Comparison of ENCODE assay signal across 28 cellular contexts in genomic region chr11:73259406-73260126, GRCh38. TPM values are rescaled to one million over a fixed set of nuclear protein-coding genes. Genes with fewer than 3 reads are reported as not detected.
DNase-seq lines count a peak whose midpoint lies in the region; ATAC-seq and TF ChIP-seq lines count a peak whose summit lies in the region.
"Had no signal": no experiment of that assay in that cellular context is flagged by ENCODE, and none has a peak within 500 bp of the region (broad histone marks: within the 10 kb centered on the region; RNA-seq: fewer than 3 reads in every experiment).

No MANE protein-coding gene starts in this region.

- H3F3A ChIP-seq in neural progenitor cell (ENCODE audit: low read depth): no peaks in the 10 kb centered on the region

- H3K4me3 Mint-ChIP-seq in activated naive CD4-positive, alpha-beta T cell treated with anti-CD3 and anti-CD28 coated beads, Interleukin-2, amount 10 ng/mL, durations not matched to agents 7 days and 5 days: no peak overlapping the region
- no peak overlapping the region for H3K4me3 Mint-ChIP-seq in central memory CD8-positive, alpha-beta T cell
- H3K4me3 Mint-ChIP-seq in neural progenitor cell (peak overlapping the region; percentile 68), endodermal cell (no peak overlapping the region)
- H3K4me3 Mint-ChIP-seq: CD4-positive, alpha-beta T cell; stimulated activated naive B cell treated with anti-CD40 and anti-IgM and Interleukin-4, amounts not matched to agents 10 μg/mL and 1 μg/mL and 100 μg/mL, for 72 hours had no signal

- H4K20me1 ChIP-seq in neural progenitor cell (ENCODE audit: low read depth): no peaks in the 10 kb centered on the region

- TF ChIP-seq CTCF in neural progenitor cell (IDR thresholded peaks at IDR 0.05) (no peak), upper lobe of right lung (IDR thresholded peaks at IDR 0.05) (no peak), vagina (IDR thresholded peaks at IDR 0.05) (no peak), endodermal cell (conservative IDR thresholded peaks at IDR 0.05) (no peak)

- H3K4me1 ChIP-seq in neural progenitor cell (peaks cover 16% of the 10 kb centered on the region), upper lobe of right lung (peaks cover 15% of the 10 kb centered on the region), vagina (peaks cover 19% of the 10 kb centered on the region), endodermal cell (ENCODE audit: control insufficient read depth, insufficient read depth, low read length) (no peaks in the 10 kb centered on the region)

- H3K4me1 Mint-ChIP-seq in activated naive CD4-positive, alpha-beta T cell treated with anti-CD3 and anti-CD28 coated beads, Interleukin-2, amount 10 ng/mL, durations not matched to agents 7 days and 5 days: no peaks in the 10 kb centered on the region
- H3K4me1 Mint-ChIP-seq in central memory CD8-positive, alpha-beta T cell: no peaks in the 10 kb centered on the region
- H3K4me1 Mint-ChIP-seq in neural progenitor cell (peaks cover 23% of the 10 kb centered on the region), endodermal cell (no peaks in the 10 kb centered on the region)
- H3K4me1 Mint-ChIP-seq: stimulated activated naive B cell treated with anti-CD40 and anti-IgM and Interleukin-4, amounts not matched to agents 10 μg/mL and 1 μg/mL and 100 μg/mL, for 72 hours had no signal

- H3K9me3 ChIP-seq in neural progenitor cell (ENCODE audit: low read depth) (no peaks in the 10 kb centered on the region), upper lobe of right lung (no peaks in the 10 kb centered on the region), vagina (no peaks in the 10 kb centered on the region), endodermal cell (ENCODE audit: control insufficient read depth, low read length) (no peaks in the 10 kb centered on the region)
- H3K9me3 ChIP-seq: body of pancreas, gastroesophageal sphincter, neutrophil, SJSA1 had no signal

- H3K79me2 ChIP-seq in neural progenitor cell (ENCODE audit: low read depth): no peaks in the 10 kb centered on the region

- DNase-seq in activated naive CD4-positive, alpha-beta T cell treated with anti-CD3 and anti-CD28 coated beads, Interleukin-2, amount 10 ng/mL, durations not matched to agents 7 days and 5 days: no peak
- DNase-seq in activated naive CD4-positive, alpha-beta T cell treated with Interleukin-2 at 50 U/mL for 16 hours: no peak
- DNase-seq in central memory CD8-positive, alpha-beta T cell (ENCODE audit: low spot score in 2 of 2): no peak
- DNase-seq in neural progenitor cell (ENCODE audit: low spot score) (no peak), upper lobe of right lung (peak; percentile 28), vagina (ENCODE audit: extremely low spot score in 2 of 2) (no peak), C1 segment of cervical spinal cord (lab: John Stamatoyannopoulos, UW) (no peak), endodermal cell (no peak)
- DNase-seq: activated CD4-positive, alpha-beta T cell treated with anti-CD3 and anti-CD28 coated beads for 48 hours; activated naive CD4-positive, alpha-beta T cell; activated T-cell treated with anti-CD3 and anti-CD28 coated beads, Interleukin-2, amount 50 U/mL, for 48 hours; AML-193; body of pancreas; GOT3; left colon; NCI-H1092; NCI-H1694 treated with DMSO at 0.1 percent for 48 hours; NCI-H2171; NCI-H510A; stimulated activated naive B cell treated with anti-CD40 and anti-IgM and Interleukin-4, amounts not matched to agents 10 μg/mL and 1 μg/mL and 100 μg/mL, for 72 hours; T-helper 9 cell had no signal

- H3K27ac Mint-ChIP-seq in activated naive CD4-positive, alpha-beta T cell treated with anti-CD3 and anti-CD28 coated beads, Interleukin-2, amount 10 ng/mL, durations not matched to agents 7 days and 5 days: peak overlapping the region; percentile 29
- peak overlapping the region; percentile 42 for H3K27ac Mint-ChIP-seq in central memory CD8-positive, alpha-beta T cell (ENCODE audit: low read depth)
- peak overlapping the region; percentile 59 for H3K27ac Mint-ChIP-seq in neural progenitor cell
- no peak overlapping the region for H3K27ac Mint-ChIP-seq in endodermal cell
- H3K27ac Mint-ChIP-seq: CD4-positive, alpha-beta T cell; stimulated activated naive B cell treated with anti-CD40 and anti-IgM and Interleukin-4, amounts not matched to agents 10 μg/mL and 1 μg/mL and 100 μg/mL, for 72 hours had no signal

- H3K9ac ChIP-seq in neural progenitor cell: no peak overlapping the region
- no peak overlapping the region for H3K9ac ChIP-seq in endodermal cell (ENCODE audit: extremely low read depth, low read length, poor library complexity, severe bottlenecking)

- no peaks in the 10 kb centered on the region for H3K36me3 Mint-ChIP-seq in activated naive CD4-positive, alpha-beta T cell treated with anti-CD3 and anti-CD28 coated beads, Interleukin-2, amount 10 ng/mL, durations not matched to agents 7 days and 5 days
- no peaks in the 10 kb centered on the region for H3K36me3 Mint-ChIP-seq in central memory CD8-positive, alpha-beta T cell (ENCODE audit: insufficient read depth)
- H3K36me3 Mint-ChIP-seq in neural progenitor cell: no peaks in the 10 kb centered on the region
- no peaks in the 10 kb centered on the region for H3K36me3 Mint-ChIP-seq in endodermal cell (ENCODE audit: low read depth)
- H3K36me3 Mint-ChIP-seq: stimulated activated naive B cell treated with anti-CD40 and anti-IgM and Interleukin-4, amounts not matched to agents 10 μg/mL and 1 μg/mL and 100 μg/mL, for 72 hours had no signal

- H3K9me3 Mint-ChIP-seq in activated naive CD4-positive, alpha-beta T cell treated with anti-CD3 and anti-CD28 coated beads, Interleukin-2, amount 10 ng/mL, durations not matched to agents 7 days and 5 days: no peaks in the 10 kb centered on the region
- H3K9me3 Mint-ChIP-seq in central memory CD8-positive, alpha-beta T cell: no peaks in the 10 kb centered on the region
- H3K9me3 Mint-ChIP-seq in neural progenitor cell: no peaks in the 10 kb centered on the region
- H3K9me3 Mint-ChIP-seq in endodermal cell: no peaks in the 10 kb centered on the region
- H3K9me3 Mint-ChIP-seq: CD4-positive, alpha-beta T cell; stimulated activated naive B cell treated with anti-CD40 and anti-IgM and Interleukin-4, amounts not matched to agents 10 μg/mL and 1 μg/mL and 100 μg/mL, for 72 hours had no signal

- WGBS in endodermal cell (ENCODE audit: insufficient coverage in 1 of 2, insufficient read length in 1 of 2), 2 experiments: 90 to 100% methylated on average over 2 to 3 of the region's 3 CpGs

- intact Hi-C loops in upper lobe of right lung (cut with DNase I) (no loop called here), vagina (cut with DNase I) (no loop called here)

- TF ChIP-seq POLR2A in vagina (IDR thresholded peaks at IDR 0.05): no peak

- CTCF ChIA-PET in activated naive CD4-positive, alpha-beta T cell treated with anti-CD3 and anti-CD28 coated beads, Interleukin-2, amount 10 ng/mL, durations not matched to agents 7 days and 5 days (lab: Charles Lee): interaction anchor here (1.0 to 1.8 kb wide), 3 partner anchors 16 to 30 kb away, joined by 3 to 5 read pairs (median 3); no protein-coding TSS in a partner anchor

- H3K4me3 ChIP-seq in neural progenitor cell: no peak overlapping the region
- H3K4me3 ChIP-seq in upper lobe of right lung: no peak overlapping the region
- no peak overlapping the region for H3K4me3 ChIP-seq in vagina
- no peak overlapping the region for H3K4me3 ChIP-seq in endodermal cell (ENCODE audit: low read length)
- H3K4me3 ChIP-seq: body of pancreas, gastroesophageal sphincter, SJSA1 had no signal

- H3K36me3 ChIP-seq in neural progenitor cell: no peaks in the 10 kb centered on the region
- no peaks in the 10 kb centered on the region for H3K36me3 ChIP-seq in upper lobe of right lung
- H3K36me3 ChIP-seq in vagina: no peaks in the 10 kb centered on the region
- H3K36me3 ChIP-seq in endodermal cell (ENCODE audit: control insufficient read depth, insufficient read depth, low read length): no peaks in the 10 kb centered on the region
- H3K36me3 ChIP-seq: gastroesophageal sphincter, neutrophil, SJSA1 had no signal

- H3K4me2 ChIP-seq in neural progenitor cell: no peak overlapping the region

- H3K27ac ChIP-seq in neural progenitor cell (no peak overlapping the region), upper lobe of right lung (no peak overlapping the region), vagina (no peak overlapping the region), endodermal cell (ENCODE audit: low read depth, low read length) (no peak overlapping the region)
- H3K27ac ChIP-seq: body of pancreas, gastroesophageal sphincter, neutrophil, SJSA1, VCaP had no signal

- H3K27me3 ChIP-seq in neural progenitor cell (peaks cover 27% of the 10 kb centered on the region), upper lobe of right lung (peaks cover 6% of the 10 kb centered on the region), vagina (no peaks in the 10 kb centered on the region), endodermal cell (ENCODE audit: control insufficient read depth, insufficient read depth, low read length, poor library complexity, severe bottlenecking) (peaks cover 22% of the 10 kb centered on the region)

- no peak for ATAC-seq in central memory CD8-positive, alpha-beta T cell (replicated peaks; ENCODE audit: extremely low read depth, poor library complexity, severe bottlenecking)
- no peak for ATAC-seq in upper lobe of right lung
- ATAC-seq: body of pancreas; gastroesophageal sphincter; left colon; stimulated activated naive B cell treated with anti-CD40 and anti-IgM and Interleukin-4, amounts not matched to agents 10 μg/mL and 1 μg/mL and 100 μg/mL, for 72 hours had no signal

- no peak overlapping the region for H2AFZ ChIP-seq in neural progenitor cell (replicated peaks)

- H3K27me3 Mint-ChIP-seq in activated naive CD4-positive, alpha-beta T cell treated with anti-CD3 and anti-CD28 coated beads, Interleukin-2, amount 10 ng/mL, durations not matched to agents 7 days and 5 days: peaks cover 60% of the 10 kb centered on the region
- peaks cover 26% of the 10 kb centered on the region for H3K27me3 Mint-ChIP-seq in central memory CD8-positive, alpha-beta T cell
- H3K27me3 Mint-ChIP-seq in neural progenitor cell (ENCODE audit: insufficient read depth, low read depth): peaks cover 11% of the 10 kb centered on the region
- peaks cover 20% of the 10 kb centered on the region for H3K27me3 Mint-ChIP-seq in endodermal cell (ENCODE audit: insufficient read depth)

RNA-seq across cellular contexts. Expression of gene P2RY6, which starts 12.6 kb away (rescaled TPM):
- total RNA-seq in neural progenitor cell (ENCODE audit: low replicate concordance): 0.25 TPM in 1 of 2 replicates, not detected in the other
- total RNA-seq in upper lobe of right lung: 3.2 TPM
- 2.0 TPM for total RNA-seq in vagina
- under 1 TPM; 0.31 to 0.37 TPM for total RNA-seq in endodermal cell
- 0.11 TPM for polyA plus RNA-seq in endodermal cell (2013, experiment 1 of 2)
- polyA plus RNA-seq in endodermal cell (2013, experiment 2 of 2): not detected
- total RNA-seq: body of pancreas; CD4-positive, alpha-beta T cell; HT1080; SJSA1 had no signal

RNA-seq across cellular contexts. Expression of gene P2RY2, which starts 41.5 kb away (rescaled TPM):
- 0.45 and 0.84 TPM in 2 replicates for total RNA-seq in neural progenitor cell (ENCODE audit: low replicate concordance)
- total RNA-seq in upper lobe of right lung: 7.4 TPM
- total RNA-seq in vagina: 27.3 TPM
- under 1 TPM; 0.60 to 0.62 TPM for total RNA-seq in endodermal cell
- polyA plus RNA-seq in endodermal cell (2013, experiment 1 of 2): 0.25 TPM
- 0.54 TPM for polyA plus RNA-seq in endodermal cell (2013, experiment 2 of 2)
- total RNA-seq: A673; CD4-positive, alpha-beta T cell; SJSA1 had no signal

RNA-seq across cellular contexts. Expression of gene ARHGEF17, which starts 48.5 kb away (rescaled TPM):
- total RNA-seq in neural progenitor cell (ENCODE audit: low replicate concordance) (19.9 and 41.8 TPM in 2 replicates), upper lobe of right lung (74.5 TPM), vagina (32.9 TPM), endodermal cell (10 to 100 TPM; 31.0 to 39.0 TPM)
- 52.4 TPM for polyA plus RNA-seq in endodermal cell (2013, experiment 1 of 2)
- 45.3 TPM for polyA plus RNA-seq in endodermal cell (2013, experiment 2 of 2)
- total RNA-seq: CD4-positive, alpha-beta T cell had no signal
